In the genomic region with DNA sequence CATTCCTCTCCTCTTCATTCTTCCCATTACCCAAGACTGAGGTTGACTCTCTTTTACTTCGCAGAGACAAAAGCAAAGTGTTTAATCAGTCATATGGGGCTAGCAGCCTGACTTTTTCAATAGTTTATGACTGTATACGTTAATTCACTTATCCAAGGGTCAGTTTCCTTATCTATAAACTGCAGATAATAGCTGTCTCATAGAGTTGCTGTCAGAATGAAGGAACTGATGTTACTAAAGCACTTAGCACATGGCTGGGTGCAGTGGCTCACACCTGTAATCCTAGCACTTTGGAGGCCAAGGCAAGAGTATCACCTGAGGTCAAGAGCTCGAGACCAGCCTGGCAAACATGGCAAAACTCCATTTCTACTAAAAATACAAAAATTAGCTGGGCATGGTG, we compare ENCODE assay signal across 1 cellular context.
TF ChIP-seq lines count a peak whose summit lies in the region.

No MANE protein-coding gene starts in this region.

TF ChIP-seq in K562, 482 proteins besides CTCF, POLR2A, EP300 and RAD21 (continued from another document and continues in another):
- TF ChIP-seq, protein P1, sequence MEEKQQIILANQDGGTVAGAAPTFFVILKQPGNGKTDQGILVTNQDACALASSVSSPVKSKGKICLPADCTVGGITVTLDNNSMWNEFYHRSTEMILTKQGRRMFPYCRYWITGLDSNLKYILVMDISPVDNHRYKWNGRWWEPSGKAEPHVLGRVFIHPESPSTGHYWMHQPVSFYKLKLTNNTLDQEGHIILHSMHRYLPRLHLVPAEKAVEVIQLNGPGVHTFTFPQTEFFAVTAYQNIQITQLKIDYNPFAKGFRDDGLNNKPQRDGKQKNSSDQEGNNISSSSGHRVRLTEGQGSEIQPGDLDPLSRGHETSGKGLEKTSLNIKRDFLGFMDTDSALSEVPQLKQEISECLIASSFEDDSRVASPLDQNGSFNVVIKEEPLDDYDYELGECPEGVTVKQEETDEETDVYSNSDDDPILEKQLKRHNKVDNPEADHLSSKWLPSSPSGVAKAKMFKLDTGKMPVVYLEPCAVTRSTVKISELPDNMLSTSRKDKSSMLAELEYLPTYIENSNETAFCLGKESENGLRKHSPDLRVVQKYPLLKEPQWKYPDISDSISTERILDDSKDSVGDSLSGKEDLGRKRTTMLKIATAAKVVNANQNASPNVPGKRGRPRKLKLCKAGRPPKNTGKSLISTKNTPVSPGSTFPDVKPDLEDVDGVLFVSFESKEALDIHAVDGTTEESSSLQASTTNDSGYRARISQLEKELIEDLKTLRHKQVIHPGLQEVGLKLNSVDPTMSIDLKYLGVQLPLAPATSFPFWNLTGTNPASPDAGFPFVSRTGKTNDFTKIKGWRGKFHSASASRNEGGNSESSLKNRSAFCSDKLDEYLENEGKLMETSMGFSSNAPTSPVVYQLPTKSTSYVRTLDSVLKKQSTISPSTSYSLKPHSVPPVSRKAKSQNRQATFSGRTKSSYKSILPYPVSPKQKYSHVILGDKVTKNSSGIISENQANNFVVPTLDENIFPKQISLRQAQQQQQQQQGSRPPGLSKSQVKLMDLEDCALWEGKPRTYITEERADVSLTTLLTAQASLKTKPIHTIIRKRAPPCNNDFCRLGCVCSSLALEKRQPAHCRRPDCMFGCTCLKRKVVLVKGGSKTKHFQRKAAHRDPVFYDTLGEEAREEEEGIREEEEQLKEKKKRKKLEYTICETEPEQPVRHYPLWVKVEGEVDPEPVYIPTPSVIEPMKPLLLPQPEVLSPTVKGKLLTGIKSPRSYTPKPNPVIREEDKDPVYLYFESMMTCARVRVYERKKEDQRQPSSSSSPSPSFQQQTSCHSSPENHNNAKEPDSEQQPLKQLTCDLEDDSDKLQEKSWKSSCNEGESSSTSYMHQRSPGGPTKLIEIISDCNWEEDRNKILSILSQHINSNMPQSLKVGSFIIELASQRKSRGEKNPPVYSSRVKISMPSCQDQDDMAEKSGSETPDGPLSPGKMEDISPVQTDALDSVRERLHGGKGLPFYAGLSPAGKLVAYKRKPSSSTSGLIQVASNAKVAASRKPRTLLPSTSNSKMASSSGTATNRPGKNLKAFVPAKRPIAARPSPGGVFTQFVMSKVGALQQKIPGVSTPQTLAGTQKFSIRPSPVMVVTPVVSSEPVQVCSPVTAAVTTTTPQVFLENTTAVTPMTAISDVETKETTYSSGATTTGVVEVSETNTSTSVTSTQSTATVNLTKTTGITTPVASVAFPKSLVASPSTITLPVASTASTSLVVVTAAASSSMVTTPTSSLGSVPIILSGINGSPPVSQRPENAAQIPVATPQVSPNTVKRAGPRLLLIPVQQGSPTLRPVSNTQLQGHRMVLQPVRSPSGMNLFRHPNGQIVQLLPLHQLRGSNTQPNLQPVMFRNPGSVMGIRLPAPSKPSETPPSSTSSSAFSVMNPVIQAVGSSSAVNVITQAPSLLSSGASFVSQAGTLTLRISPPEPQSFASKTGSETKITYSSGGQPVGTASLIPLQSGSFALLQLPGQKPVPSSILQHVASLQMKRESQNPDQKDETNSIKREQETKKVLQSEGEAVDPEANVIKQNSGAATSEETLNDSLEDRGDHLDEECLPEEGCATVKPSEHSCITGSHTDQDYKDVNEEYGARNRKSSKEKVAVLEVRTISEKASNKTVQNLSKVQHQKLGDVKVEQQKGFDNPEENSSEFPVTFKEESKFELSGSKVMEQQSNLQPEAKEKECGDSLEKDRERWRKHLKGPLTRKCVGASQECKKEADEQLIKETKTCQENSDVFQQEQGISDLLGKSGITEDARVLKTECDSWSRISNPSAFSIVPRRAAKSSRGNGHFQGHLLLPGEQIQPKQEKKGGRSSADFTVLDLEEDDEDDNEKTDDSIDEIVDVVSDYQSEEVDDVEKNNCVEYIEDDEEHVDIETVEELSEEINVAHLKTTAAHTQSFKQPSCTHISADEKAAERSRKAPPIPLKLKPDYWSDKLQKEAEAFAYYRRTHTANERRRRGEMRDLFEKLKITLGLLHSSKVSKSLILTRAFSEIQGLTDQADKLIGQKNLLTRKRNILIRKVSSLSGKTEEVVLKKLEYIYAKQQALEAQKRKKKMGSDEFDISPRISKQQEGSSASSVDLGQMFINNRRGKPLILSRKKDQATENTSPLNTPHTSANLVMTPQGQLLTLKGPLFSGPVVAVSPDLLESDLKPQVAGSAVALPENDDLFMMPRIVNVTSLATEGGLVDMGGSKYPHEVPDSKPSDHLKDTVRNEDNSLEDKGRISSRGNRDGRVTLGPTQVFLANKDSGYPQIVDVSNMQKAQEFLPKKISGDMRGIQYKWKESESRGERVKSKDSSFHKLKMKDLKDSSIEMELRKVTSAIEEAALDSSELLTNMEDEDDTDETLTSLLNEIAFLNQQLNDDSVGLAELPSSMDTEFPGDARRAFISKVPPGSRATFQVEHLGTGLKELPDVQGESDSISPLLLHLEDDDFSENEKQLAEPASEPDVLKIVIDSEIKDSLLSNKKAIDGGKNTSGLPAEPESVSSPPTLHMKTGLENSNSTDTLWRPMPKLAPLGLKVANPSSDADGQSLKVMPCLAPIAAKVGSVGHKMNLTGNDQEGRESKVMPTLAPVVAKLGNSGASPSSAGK (IDR thresholded peaks at IDR 0.05) = peak; percentile 32
- TF ChIP-seq, protein P2, sequence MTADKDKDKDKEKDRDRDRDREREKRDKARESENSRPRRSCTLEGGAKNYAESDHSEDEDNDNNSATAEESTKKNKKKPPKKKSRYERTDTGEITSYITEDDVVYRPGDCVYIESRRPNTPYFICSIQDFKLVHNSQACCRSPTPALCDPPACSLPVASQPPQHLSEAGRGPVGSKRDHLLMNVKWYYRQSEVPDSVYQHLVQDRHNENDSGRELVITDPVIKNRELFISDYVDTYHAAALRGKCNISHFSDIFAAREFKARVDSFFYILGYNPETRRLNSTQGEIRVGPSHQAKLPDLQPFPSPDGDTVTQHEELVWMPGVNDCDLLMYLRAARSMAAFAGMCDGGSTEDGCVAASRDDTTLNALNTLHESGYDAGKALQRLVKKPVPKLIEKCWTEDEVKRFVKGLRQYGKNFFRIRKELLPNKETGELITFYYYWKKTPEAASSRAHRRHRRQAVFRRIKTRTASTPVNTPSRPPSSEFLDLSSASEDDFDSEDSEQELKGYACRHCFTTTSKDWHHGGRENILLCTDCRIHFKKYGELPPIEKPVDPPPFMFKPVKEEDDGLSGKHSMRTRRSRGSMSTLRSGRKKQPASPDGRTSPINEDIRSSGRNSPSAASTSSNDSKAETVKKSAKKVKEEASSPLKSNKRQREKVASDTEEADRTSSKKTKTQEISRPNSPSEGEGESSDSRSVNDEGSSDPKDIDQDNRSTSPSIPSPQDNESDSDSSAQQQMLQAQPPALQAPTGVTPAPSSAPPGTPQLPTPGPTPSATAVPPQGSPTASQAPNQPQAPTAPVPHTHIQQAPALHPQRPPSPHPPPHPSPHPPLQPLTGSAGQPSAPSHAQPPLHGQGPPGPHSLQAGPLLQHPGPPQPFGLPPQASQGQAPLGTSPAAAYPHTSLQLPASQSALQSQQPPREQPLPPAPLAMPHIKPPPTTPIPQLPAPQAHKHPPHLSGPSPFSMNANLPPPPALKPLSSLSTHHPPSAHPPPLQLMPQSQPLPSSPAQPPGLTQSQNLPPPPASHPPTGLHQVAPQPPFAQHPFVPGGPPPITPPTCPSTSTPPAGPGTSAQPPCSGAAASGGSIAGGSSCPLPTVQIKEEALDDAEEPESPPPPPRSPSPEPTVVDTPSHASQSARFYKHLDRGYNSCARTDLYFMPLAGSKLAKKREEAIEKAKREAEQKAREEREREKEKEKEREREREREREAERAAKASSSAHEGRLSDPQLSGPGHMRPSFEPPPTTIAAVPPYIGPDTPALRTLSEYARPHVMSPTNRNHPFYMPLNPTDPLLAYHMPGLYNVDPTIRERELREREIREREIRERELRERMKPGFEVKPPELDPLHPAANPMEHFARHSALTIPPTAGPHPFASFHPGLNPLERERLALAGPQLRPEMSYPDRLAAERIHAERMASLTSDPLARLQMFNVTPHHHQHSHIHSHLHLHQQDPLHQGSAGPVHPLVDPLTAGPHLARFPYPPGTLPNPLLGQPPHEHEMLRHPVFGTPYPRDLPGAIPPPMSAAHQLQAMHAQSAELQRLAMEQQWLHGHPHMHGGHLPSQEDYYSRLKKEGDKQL (CRISPR knock-in tag; IDR thresholded peaks at IDR 0.05; ENCODE audit: borderline replicate concordance) = no peak
- TF ChIP-seq ZNF12 (CRISPR knock-in tag; IDR thresholded peaks at IDR 0.05) = no peak
- peak; percentile 67 for TF ChIP-seq ARID1B (IDR thresholded peaks at IDR 0.05)
- TF ChIP-seq ZSCAN29 (IDR thresholded peaks at IDR 0.05) = no peak
- TF ChIP-seq, protein P3, sequence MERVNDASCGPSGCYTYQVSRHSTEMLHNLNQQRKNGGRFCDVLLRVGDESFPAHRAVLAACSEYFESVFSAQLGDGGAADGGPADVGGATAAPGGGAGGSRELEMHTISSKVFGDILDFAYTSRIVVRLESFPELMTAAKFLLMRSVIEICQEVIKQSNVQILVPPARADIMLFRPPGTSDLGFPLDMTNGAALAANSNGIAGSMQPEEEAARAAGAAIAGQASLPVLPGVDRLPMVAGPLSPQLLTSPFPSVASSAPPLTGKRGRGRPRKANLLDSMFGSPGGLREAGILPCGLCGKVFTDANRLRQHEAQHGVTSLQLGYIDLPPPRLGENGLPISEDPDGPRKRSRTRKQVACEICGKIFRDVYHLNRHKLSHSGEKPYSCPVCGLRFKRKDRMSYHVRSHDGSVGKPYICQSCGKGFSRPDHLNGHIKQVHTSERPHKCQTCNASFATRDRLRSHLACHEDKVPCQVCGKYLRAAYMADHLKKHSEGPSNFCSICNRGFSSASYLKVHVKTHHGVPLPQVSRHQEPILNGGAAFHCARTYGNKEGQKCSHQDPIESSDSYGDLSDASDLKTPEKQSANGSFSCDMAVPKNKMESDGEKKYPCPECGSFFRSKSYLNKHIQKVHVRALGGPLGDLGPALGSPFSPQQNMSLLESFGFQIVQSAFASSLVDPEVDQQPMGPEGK (CRISPR knock-in tag; IDR thresholded peaks at IDR 0.05; ENCODE audit: borderline replicate concordance) = no peak
- TF ChIP-seq ZNF79 (CRISPR knock-in tag; IDR thresholded peaks at IDR 0.05; ENCODE audit: low read depth) = no peak
- TF ChIP-seq, protein P4, sequence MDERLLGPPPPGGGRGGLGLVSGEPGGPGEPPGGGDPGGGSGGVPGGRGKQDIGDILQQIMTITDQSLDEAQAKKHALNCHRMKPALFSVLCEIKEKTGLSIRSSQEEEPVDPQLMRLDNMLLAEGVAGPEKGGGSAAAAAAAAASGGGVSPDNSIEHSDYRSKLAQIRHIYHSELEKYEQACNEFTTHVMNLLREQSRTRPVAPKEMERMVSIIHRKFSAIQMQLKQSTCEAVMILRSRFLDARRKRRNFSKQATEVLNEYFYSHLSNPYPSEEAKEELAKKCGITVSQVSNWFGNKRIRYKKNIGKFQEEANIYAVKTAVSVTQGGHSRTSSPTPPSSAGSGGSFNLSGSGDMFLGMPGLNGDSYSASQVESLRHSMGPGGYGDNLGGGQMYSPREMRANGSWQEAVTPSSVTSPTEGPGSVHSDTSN (CRISPR knock-in tag; IDR thresholded peaks at IDR 0.05; ENCODE audit: low read depth) = no peak
- TF ChIP-seq, protein P4 (tag; conservative IDR thresholded peaks at IDR 0.05; ENCODE audit: low read depth) = peak; percentile 45; the same call in 1 of the 2 replicates
- TF ChIP-seq EGR1 (conservative IDR thresholded peaks at IDR 0.05) = no peak
- TF ChIP-seq NR4A1 (CRISPR knock-in tag; IDR thresholded peaks at IDR 0.05) = no peak
- TF ChIP-seq NR4A1 (tag; IDR thresholded peaks at IDR 0.05) = no peak
- no peak for TF ChIP-seq U2AF1 (optimal IDR thresholded peaks at IDR 0.05; ENCODE audit: low read depth, low read length)
- TF ChIP-seq, protein P5, sequence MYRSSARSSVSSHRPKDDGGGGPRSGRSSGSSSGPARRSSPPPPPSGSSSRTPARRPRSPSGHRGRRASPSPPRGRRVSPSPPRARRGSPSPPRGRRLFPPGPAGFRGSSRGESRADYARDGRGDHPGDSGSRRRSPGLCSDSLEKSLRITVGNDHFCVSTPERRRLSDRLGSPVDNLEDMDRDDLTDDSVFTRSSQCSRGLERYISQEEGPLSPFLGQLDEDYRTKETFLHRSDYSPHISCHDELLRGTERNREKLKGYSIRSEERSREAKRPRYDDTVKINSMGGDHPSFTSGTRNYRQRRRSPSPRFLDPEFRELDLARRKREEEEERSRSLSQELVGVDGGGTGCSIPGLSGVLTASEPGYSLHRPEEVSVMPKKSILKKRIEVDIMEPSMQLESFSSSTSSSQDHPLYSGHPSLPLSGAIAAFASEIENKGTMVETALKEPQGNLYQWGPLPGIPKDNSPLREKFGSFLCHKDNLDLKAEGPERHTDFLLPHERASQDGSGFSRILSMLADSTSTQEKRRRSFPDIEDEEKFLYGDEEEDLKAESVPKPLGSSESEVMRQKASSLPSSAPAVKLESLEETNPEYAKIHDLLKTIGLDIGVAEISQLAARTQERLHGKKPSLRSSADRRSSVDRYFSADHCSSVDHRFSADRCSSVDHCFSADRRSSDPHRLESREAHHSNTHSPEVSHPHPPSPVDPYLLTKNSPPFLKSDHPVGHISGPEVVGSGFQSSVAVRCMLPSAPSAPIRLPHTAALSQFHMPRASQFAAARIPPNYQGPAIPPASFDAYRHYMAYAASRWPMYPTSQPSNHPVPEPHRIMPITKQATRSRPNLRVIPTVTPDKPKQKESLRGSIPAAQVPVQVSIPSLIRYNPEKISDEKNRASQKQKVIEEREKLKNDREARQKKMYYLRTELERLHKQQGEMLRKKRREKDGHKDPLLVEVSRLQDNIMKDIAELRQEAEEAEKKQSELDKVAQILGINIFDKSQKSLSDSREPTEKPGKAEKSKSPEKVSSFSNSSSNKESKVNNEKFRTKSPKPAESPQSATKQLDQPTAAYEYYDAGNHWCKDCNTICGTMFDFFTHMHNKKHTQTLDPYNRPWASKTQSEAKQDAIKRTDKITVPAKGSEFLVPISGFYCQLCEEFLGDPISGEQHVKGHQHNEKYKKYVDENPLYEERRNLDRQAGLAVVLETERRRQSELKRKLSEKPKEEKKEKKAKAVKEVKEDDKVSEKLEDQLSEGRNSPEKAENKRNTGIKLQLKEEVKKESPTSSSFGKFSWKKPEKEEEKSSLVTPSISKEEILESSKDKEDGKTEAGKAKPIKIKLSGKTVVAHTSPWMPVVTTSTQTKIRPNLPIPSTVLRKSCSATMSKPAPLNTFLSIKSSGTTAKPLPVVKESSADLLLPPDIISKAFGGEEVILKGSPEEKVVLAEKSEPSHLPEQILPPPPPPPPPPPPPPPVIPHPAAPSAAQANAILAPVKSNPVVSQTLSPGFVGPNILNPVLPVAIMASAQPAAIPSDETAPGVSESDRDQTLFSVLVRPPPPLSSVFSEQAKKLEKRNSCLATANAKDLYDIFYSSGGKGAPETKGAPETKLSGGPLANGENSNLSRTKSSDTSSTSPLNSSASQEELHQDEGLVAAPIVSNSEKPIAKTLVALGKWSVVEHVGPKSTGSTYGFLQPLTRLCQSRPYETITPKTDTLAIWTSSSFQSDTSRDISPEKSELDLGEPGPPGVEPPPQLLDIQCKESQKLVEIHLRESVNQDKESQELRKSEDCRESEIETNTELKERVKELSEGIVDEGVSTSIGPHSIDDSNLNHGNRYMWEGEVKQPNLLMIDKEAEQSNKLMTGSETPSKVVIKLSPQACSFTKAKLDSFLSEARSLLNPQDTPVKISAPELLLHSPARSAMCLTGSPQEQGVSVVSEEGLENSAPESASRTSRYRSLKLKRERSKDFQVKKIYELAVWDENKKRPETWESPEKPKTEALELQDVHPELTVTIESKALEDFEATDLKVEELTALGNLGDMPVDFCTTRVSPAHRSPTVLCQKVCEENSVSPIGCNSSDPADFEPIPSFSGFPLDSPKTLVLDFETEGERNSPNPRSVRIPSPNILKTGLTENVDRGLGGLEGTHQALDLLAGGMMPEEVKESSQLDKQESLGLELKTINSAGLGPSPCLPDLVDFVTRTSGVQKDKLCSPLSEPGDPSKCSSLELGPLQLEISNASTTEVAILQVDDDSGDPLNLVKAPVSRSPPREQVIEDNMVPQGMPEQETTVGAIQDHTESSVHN (IDR thresholded peaks at IDR 0.05; ENCODE audit: borderline replicate concordance in 1 of 2, low read depth in 1 of 2) = no peak
- peak; percentile 39 for TF ChIP-seq CBFA2T2 (conservative IDR thresholded peaks at IDR 0.05)
